Comparison of ENCODE assay signal across 1 cellular context in the genomic region with DNA sequence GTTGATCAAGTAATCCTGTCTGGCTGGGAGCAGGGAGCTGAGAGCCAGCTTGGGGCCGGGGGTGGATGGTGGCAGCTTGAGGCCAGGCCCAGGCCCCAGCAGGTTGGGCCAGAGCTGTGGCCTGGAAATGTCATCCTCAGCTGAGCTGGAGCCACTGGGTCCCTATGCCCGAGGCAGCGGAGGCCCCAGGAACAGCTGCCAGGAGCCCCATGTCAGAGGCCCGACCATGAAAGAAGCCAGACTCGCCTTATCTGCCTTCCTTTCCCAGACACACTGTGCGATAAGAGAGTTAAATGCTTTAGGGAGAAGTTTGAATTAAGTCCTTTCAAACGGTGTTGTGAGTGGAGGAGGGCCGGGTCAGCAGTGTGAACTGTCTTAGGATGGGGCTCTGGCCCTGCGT.
TF ChIP-seq lines count a peak whose summit lies in the region.

No MANE protein-coding gene starts in this region.

TF ChIP-seq in SK-N-SH, 30 proteins besides CTCF, POLR2A, EP300 and RAD21:
- TF ChIP-seq RXRA (IDR thresholded peaks at IDR 0.05; ENCODE audit: borderline replicate concordance, low read depth) (no peak), TAF1 (IDR thresholded peaks at IDR 0.05; ENCODE audit: borderline replicate concordance, low read depth, low read length) (no peak), YY1 (IDR thresholded peaks at IDR 0.05; ENCODE audit: low read depth) (no peak), GATA2 (CRISPR knock-in tag; IDR thresholded peaks at IDR 0.05) (peak; percentile 100), TCF12 (IDR thresholded peaks at IDR 0.05) (peak; percentile 84), FOXM1 (IDR thresholded peaks at IDR 0.05; ENCODE audit: low read depth) (no peak), MXI1 (IDR thresholded peaks at IDR 0.05; ENCODE audit: low read depth, low read length) (peak; percentile 63; the same call in 1 of the 2 replicates), GABPA (IDR thresholded peaks at IDR 0.05; ENCODE audit: low read depth) (no peak), CHD2 (IDR thresholded peaks at IDR 0.05; ENCODE audit: low read length, partially characterized antibody) (peak; percentile 92), FOXJ3 (CRISPR knock-in tag; IDR thresholded peaks at IDR 0.05) (peak; percentile 91), RCOR1 (IDR thresholded peaks at IDR 0.05; ENCODE audit: low read length) (peak; percentile 100), POLR2AphosphoS5 (IDR thresholded peaks at IDR 0.05; ENCODE audit: low read depth, low read length) (peak; percentile 55), FOSL2 (IDR thresholded peaks at IDR 0.05; ENCODE audit: borderline replicate concordance, low read depth) (no peak), SMC3 (IDR thresholded peaks at IDR 0.05; ENCODE audit: low read depth, low read length) (no peak), TEAD4 (IDR thresholded peaks at IDR 0.05; ENCODE audit: borderline replicate concordance, insufficient read depth) (no peak), SIN3A (IDR thresholded peaks at IDR 0.05; ENCODE audit: borderline replicate concordance, low read depth, low read length) (no peak), NRF1 (IDR thresholded peaks at IDR 0.05; ENCODE audit: low read depth, low read length) (no peak), MEF2A (IDR thresholded peaks at IDR 0.05; ENCODE audit: borderline replicate concordance, low read depth) (no peak), EZH2phosphoT487 (IDR thresholded peaks at IDR 0.05; ENCODE audit: borderline replicate concordance, low read depth) (no peak), NFIC (IDR thresholded peaks at IDR 0.05; ENCODE audit: borderline replicate concordance) (peak; percentile 8; the same call in 1 of the 2 replicates), ELF1 (IDR thresholded peaks at IDR 0.05) (no peak), RFX5 (IDR thresholded peaks at IDR 0.05; ENCODE audit: low read length) (no peak), JUND (IDR thresholded peaks at IDR 0.05) (no peak)
- TF ChIP-seq, protein P1, sequence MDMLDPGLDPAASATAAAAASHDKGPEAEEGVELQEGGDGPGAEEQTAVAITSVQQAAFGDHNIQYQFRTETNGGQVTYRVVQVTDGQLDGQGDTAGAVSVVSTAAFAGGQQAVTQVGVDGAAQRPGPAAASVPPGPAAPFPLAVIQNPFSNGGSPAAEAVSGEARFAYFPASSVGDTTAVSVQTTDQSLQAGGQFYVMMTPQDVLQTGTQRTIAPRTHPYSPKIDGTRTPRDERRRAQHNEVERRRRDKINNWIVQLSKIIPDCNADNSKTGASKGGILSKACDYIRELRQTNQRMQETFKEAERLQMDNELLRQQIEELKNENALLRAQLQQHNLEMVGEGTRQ (IDR thresholded peaks at IDR 0.05; ENCODE audit: borderline replicate concordance, low read depth, low read length) = peak; percentile 12; the same call in 1 of the 2 replicates
- TF ChIP-seq, protein P2, sequence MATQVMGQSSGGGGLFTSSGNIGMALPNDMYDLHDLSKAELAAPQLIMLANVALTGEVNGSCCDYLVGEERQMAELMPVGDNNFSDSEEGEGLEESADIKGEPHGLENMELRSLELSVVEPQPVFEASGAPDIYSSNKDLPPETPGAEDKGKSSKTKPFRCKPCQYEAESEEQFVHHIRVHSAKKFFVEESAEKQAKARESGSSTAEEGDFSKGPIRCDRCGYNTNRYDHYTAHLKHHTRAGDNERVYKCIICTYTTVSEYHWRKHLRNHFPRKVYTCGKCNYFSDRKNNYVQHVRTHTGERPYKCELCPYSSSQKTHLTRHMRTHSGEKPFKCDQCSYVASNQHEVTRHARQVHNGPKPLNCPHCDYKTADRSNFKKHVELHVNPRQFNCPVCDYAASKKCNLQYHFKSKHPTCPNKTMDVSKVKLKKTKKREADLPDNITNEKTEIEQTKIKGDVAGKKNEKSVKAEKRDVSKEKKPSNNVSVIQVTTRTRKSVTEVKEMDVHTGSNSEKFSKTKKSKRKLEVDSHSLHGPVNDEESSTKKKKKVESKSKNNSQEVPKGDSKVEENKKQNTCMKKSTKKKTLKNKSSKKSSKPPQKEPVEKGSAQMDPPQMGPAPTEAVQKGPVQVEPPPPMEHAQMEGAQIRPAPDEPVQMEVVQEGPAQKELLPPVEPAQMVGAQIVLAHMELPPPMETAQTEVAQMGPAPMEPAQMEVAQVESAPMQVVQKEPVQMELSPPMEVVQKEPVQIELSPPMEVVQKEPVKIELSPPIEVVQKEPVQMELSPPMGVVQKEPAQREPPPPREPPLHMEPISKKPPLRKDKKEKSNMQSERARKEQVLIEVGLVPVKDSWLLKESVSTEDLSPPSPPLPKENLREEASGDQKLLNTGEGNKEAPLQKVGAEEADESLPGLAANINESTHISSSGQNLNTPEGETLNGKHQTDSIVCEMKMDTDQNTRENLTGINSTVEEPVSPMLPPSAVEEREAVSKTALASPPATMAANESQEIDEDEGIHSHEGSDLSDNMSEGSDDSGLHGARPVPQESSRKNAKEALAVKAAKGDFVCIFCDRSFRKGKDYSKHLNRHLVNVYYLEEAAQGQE (IDR thresholded peaks at IDR 0.05; ENCODE audit: low read depth, low read length) = no peak
- TF ChIP-seq, protein P3, sequence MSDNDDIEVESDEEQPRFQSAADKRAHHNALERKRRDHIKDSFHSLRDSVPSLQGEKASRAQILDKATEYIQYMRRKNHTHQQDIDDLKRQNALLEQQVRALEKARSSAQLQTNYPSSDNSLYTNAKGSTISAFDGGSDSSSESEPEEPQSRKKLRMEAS (IDR thresholded peaks at IDR 0.05; ENCODE audit: low read depth) = no peak
- TF ChIP-seq, protein P4, sequence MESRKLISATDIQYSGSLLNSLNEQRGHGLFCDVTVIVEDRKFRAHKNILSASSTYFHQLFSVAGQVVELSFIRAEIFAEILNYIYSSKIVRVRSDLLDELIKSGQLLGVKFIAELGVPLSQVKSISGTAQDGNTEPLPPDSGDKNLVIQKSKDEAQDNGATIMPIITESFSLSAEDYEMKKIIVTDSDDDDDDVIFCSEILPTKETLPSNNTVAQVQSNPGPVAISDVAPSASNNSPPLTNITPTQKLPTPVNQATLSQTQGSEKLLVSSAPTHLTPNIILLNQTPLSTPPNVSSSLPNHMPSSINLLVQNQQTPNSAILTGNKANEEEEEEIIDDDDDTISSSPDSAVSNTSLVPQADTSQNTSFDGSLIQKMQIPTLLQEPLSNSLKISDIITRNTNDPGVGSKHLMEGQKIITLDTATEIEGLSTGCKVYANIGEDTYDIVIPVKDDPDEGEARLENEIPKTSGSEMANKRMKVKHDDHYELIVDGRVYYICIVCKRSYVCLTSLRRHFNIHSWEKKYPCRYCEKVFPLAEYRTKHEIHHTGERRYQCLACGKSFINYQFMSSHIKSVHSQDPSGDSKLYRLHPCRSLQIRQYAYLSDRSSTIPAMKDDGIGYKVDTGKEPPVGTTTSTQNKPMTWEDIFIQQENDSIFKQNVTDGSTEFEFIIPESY (IDR thresholded peaks at IDR 0.05; ENCODE audit: borderline replicate concordance, low read depth) = no peak
- TF ChIP-seq, protein P5, sequence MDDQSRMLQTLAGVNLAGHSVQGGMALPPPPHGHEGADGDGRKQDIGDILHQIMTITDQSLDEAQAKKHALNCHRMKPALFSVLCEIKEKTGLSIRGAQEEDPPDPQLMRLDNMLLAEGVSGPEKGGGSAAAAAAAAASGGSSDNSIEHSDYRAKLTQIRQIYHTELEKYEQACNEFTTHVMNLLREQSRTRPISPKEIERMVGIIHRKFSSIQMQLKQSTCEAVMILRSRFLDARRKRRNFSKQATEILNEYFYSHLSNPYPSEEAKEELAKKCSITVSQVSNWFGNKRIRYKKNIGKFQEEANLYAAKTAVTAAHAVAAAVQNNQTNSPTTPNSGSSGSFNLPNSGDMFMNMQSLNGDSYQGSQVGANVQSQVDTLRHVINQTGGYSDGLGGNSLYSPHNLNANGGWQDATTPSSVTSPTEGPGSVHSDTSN (IDR thresholded peaks at IDR 0.05) = peak; percentile 59
- TF ChIP-seq, protein P6, sequence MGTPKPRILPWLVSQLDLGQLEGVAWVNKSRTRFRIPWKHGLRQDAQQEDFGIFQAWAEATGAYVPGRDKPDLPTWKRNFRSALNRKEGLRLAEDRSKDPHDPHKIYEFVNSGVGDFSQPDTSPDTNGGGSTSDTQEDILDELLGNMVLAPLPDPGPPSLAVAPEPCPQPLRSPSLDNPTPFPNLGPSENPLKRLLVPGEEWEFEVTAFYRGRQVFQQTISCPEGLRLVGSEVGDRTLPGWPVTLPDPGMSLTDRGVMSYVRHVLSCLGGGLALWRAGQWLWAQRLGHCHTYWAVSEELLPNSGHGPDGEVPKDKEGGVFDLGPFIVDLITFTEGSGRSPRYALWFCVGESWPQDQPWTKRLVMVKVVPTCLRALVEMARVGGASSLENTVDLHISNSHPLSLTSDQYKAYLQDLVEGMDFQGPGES (IDR thresholded peaks at IDR 0.05; ENCODE audit: low read depth, low read length) = no peak
- TF ChIP-seq, protein P7, sequence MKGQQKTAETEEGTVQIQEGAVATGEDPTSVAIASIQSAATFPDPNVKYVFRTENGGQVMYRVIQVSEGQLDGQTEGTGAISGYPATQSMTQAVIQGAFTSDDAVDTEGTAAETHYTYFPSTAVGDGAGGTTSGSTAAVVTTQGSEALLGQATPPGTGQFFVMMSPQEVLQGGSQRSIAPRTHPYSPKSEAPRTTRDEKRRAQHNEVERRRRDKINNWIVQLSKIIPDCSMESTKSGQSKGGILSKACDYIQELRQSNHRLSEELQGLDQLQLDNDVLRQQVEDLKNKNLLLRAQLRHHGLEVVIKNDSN (IDR thresholded peaks at IDR 0.05; ENCODE audit: borderline replicate concordance, low read depth) = no peak
